Comparison of ENCODE assay signal across 9 cellular contexts in the genomic region with DNA sequence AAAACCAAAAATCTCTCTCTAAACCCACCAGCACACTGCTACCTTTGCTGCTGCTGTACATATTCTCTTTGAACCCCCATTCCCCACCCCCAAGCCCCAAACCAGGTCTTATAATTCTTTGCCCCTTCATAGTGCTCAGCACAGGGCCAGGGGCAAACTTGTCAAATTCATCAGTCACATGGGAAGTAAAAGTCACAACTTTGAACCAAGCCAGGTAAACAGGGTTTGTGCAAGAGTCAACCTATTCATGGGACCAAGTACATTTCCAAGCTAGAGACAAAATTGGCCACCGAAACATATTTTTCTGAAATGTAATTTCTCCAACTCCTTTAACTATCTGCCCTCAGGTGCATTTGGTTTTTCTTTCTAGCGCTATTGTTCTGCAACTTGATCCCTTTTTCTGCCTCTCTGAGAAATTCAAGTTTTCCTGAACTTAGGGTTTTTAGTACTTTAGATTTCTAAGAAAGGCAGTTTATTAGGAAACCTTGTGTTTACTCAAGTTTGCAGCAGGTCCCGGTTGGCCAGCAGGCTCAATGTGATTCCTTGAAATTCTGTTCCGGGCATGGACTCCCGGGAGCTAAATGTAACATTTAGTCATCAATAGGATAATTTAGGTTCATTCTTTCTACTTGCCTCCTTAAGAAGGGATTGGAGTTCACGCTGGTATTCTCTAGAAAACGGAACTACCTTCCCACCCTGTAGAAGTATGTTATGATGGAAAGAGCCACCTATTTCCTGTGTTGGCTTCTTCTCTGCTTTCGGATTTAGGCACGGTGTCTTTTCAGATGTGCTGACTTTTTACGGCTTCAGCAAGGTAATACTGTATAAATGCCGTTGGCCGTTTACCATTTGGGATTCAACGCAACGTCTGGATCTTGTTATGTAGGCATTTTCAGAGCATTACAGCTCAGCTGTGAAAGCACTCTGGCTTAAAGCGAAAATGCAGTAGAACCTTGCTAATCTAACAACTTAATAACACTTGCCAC.
DNase-seq lines count a peak whose midpoint lies in the region; ATAC-seq and TF ChIP-seq lines count a peak whose summit lies in the region.
"Had no signal": no experiment of that assay in that cellular context is flagged by ENCODE, and none has a peak within 500 bp of the region (broad histone marks: within the 10 kb centered on the region; RNA-seq: fewer than 3 reads in every experiment).

No MANE protein-coding gene starts in this region.

- intact Hi-C loops in psoas muscle (cut with DNase I) = no loop called here

- H3K36me3 Mint-ChIP-seq in CD8-positive, alpha-beta memory T cell = peaks cover 0 to 7% (median 0%) of the 10 kb centered on the region in 3 donors
- H3K36me3 Mint-ChIP-seq in effector memory CD8-positive, alpha-beta T cell (ENCODE audit: insufficient read depth) = peaks cover 18% of the 10 kb centered on the region

- H3K4me1 ChIP-seq in CD8-positive, alpha-beta memory T cell (ENCODE audit: insufficient read depth, low read length) = peaks cover 82% of the 10 kb centered on the region
- no peaks in the 10 kb centered on the region for H3K4me1 ChIP-seq in psoas muscle

- H3K27me3 Mint-ChIP-seq in CD8-positive, alpha-beta memory T cell = no peaks in the 10 kb centered on the region
- no peaks in the 10 kb centered on the region for H3K27me3 Mint-ChIP-seq in effector memory CD8-positive, alpha-beta T cell

- no peaks in the 10 kb centered on the region for H3K27me3 ChIP-seq in CD8-positive, alpha-beta memory T cell (ENCODE audit: insufficient read depth, low read length, poor library complexity, severe bottlenecking)
- no peaks in the 10 kb centered on the region for H3K27me3 ChIP-seq in psoas muscle (ENCODE audit: insufficient read depth in 3 of 3, low read length in 2 of 3)

- peak overlapping the region; percentile 25 for H3K27ac ChIP-seq in CD8-positive, alpha-beta memory T cell (ENCODE audit: low read depth, low read length)
- no peak overlapping the region for H3K27ac ChIP-seq in psoas muscle

- no peaks in the 10 kb centered on the region for H3K9me3 Mint-ChIP-seq in CD8-positive, alpha-beta memory T cell
- H3K9me3 Mint-ChIP-seq in effector memory CD8-positive, alpha-beta T cell = peaks cover 0 to 1% of the 10 kb centered on the region in 2 donors
- H3K9me3 Mint-ChIP-seq: nephron had no signal

- H3K4me3 Mint-ChIP-seq in CD8-positive, alpha-beta memory T cell = peak overlapping the region; percentile 78 to 91 (median 81)
- peak overlapping the region; percentile 66 to 71 for H3K4me3 Mint-ChIP-seq in effector memory CD8-positive, alpha-beta T cell
- H3K4me3 Mint-ChIP-seq: nephron had no signal

- peaks cover 72 to 77% (median 77%) of the 10 kb centered on the region in 3 donors for H3K4me1 Mint-ChIP-seq in CD8-positive, alpha-beta memory T cell
- H3K4me1 Mint-ChIP-seq in effector memory CD8-positive, alpha-beta T cell (ENCODE audit: low read depth in 2 of 2) = peaks cover 58 to 69% of the 10 kb centered on the region in 2 donors

- 44 to 50% (median 47%) methylated on average over 15 of the region's 15 CpGs for WGBS in psoas muscle, 3 donors

- H3K4me3 ChIP-seq in CD8-positive, alpha-beta memory T cell (ENCODE audit: low read length) = peak overlapping the region; percentile 67
- H3K4me3 ChIP-seq in NB4 (ENCODE audit: low read depth, low read length) = no peak overlapping the region
- peak overlapping the region; percentile 33 for H3K4me3 ChIP-seq in psoas muscle

- H3K9me3 ChIP-seq in CD8-positive, alpha-beta memory T cell (ENCODE audit: low read length) = no peaks in the 10 kb centered on the region
- no peaks in the 10 kb centered on the region for H3K9me3 ChIP-seq in psoas muscle

- H3K27ac Mint-ChIP-seq in CD8-positive, alpha-beta memory T cell = peak overlapping the region; percentile 89 to 100 (median 95)
- H3K27ac Mint-ChIP-seq in effector memory CD8-positive, alpha-beta T cell = peak overlapping the region; percentile 83 to 93

- no peak for ATAC-seq in effector memory CD8-positive, alpha-beta T cell (replicated peaks)
- ATAC-seq in psoas muscle (no peak), HG02678 (IDR thresholded peaks at IDR 0.05; ENCODE audit: unreplicated experiment) (no peak)

- no peak for TF ChIP-seq CTCF in NB4 (IDR thresholded peaks at IDR 0.05; ENCODE audit: low read depth, low read length)
- TF ChIP-seq CTCF in psoas muscle (IDR thresholded peaks at IDR 0.05) = no peak

- no peaks in the 10 kb centered on the region for H3K36me3 ChIP-seq in CD8-positive, alpha-beta memory T cell (ENCODE audit: insufficient read depth, low read length)
- H3K36me3 ChIP-seq in psoas muscle (ENCODE audit: insufficient read depth in 1 of 2, low read depth in 1 of 2) = no peaks in the 10 kb centered on the region

- TF ChIP-seq POLR2A in NB4 (IDR thresholded peaks at IDR 0.05; ENCODE audit: extremely low read depth, insufficient read length) = no peak

- peak in 2 of 5 donors; percentile 17 to 50 for DNase-seq in CD8-positive, alpha-beta memory T cell
- DNase-seq in NB4 (ENCODE audit: low read depth) (peak; percentile 17), psoas muscle (no peak), DMS114 treated with DMSO at 0.1 percent for 48 hours (lab: John Stamatoyannopoulos, UW; ENCODE audit: unreplicated experiment) (no peak), NCI-H187 treated with DMSO at 0.1 percent for 48 hours (lab: John Stamatoyannopoulos, UW) (no peak), NCI-H1092 (lab: John Stamatoyannopoulos, UW) (no peak)
- no peak for DNase-seq in effector memory CD8-positive, alpha-beta T cell

- CTCF ChIA-PET in CD8-positive, alpha-beta memory T cell (lab: Charles Lee) = interaction anchor here (1.6 kb wide), 1 partner anchor 214 kb away, joined by 4 read pairs; no protein-coding TSS in a partner anchor

- POLR2A ChIA-PET in CD8-positive, alpha-beta memory T cell (lab: Charles Lee) = interaction anchor here (0.9 kb wide), 1 partner anchor 189 kb away, joined by 7 read pairs; no protein-coding TSS in a partner anchor
